ENCODE assay signal across 1 cellular context in genomic region chr12:113185180-113186032, GRCh38.
TF ChIP-seq lines count a peak whose summit lies in the region.

DDX54 (minus strand) TSS chr12:113185478; CDS start chr12:113185451, 27 bp downstream.
RITA1 (plus strand) TSS chr12:113185721; CDS start chr12:113186747, 1,026 bp downstream.

TF ChIP-seq in HepG2, 621 proteins besides CTCF, POLR2A, EP300 and RAD21 (continued from another document and continues in another):
- TF ChIP-seq TARDBP (CRISPR knock-in tag; IDR thresholded peaks at IDR 0.05): no peak
- TF ChIP-seq ZNF251 (CRISPR knock-in tag; IDR thresholded peaks at IDR 0.05): no peak
- TF ChIP-seq EZH2 (conservative IDR thresholded peaks at IDR 0.05; ENCODE audit: low read depth, low read length): no peak
- no peak for TF ChIP-seq SYNCRIP (IDR thresholded peaks at IDR 0.05; ENCODE audit: insufficient read depth, low read depth, low read length)
- TF ChIP-seq ZC3H13 (CRISPR knock-in tag; IDR thresholded peaks at IDR 0.05): peak; percentile 79
- peak; percentile 51; the same call in 1 of the 2 replicates for TF ChIP-seq ZNF678 (CRISPR knock-in tag; IDR thresholded peaks at IDR 0.05)
- no peak for TF ChIP-seq CEBPB (IDR thresholded peaks at IDR 0.05; ENCODE audit: borderline replicate concordance, low read depth, low read length)
- TF ChIP-seq TGIF2 (CRISPR knock-in tag; IDR thresholded peaks at IDR 0.05): no peak
- no peak for TF ChIP-seq ZMYM2 (CRISPR knock-in tag; IDR thresholded peaks at IDR 0.05)
- no peak for TF ChIP-seq POLR2AphosphoS2 (IDR thresholded peaks at IDR 0.05; ENCODE audit: low read depth, low read length)
- peak; percentile 26; the same call in 1 of the 2 replicates for TF ChIP-seq MYPOP (CRISPR knock-in tag; IDR thresholded peaks at IDR 0.05)
- no peak for TF ChIP-seq FOXP1 (IDR thresholded peaks at IDR 0.05)
- TF ChIP-seq FOXP1 (CRISPR knock-in tag; IDR thresholded peaks at IDR 0.05): no peak
- TF ChIP-seq TOPORS (CRISPR knock-in tag; IDR thresholded peaks at IDR 0.05): 0 out of 2 replicates have a peak, but pooled peaks have one; percentile 75
- peak; percentile 98 for TF ChIP-seq ZNF501 (CRISPR knock-in tag; IDR thresholded peaks at IDR 0.05)
- TF ChIP-seq LBX2 (CRISPR knock-in tag; IDR thresholded peaks at IDR 0.05; ENCODE audit: borderline replicate concordance): peak; percentile 83; the same call in 1 of the 2 replicates
- peak; percentile 92 for TF ChIP-seq RNF219 (CRISPR knock-in tag; IDR thresholded peaks at IDR 0.05)
- TF ChIP-seq ZNF788 (CRISPR knock-in tag; IDR thresholded peaks at IDR 0.05; ENCODE audit: borderline replicate concordance): peak; percentile 56
- peak; percentile 91; the same call in 1 of the 2 replicates for TF ChIP-seq ZNF761 (CRISPR knock-in tag; conservative IDR thresholded peaks at IDR 0.05)
- TF ChIP-seq ZBTB21 (CRISPR knock-in tag; IDR thresholded peaks at IDR 0.05): no peak; the same call in 1 of the 2 replicates
- TF ChIP-seq ZNF629 (CRISPR knock-in tag; conservative IDR thresholded peaks at IDR 0.05): peak; percentile 67; the same call in 1 of the 2 replicates
- TF ChIP-seq SMYD3 (CRISPR knock-in tag; IDR thresholded peaks at IDR 0.05): no peak
- peak; percentile 41; the same call in 1 of the 2 replicates for TF ChIP-seq IRX3 (CRISPR knock-in tag; IDR thresholded peaks at IDR 0.05; ENCODE audit: borderline replicate concordance, low read depth)
- no peak for TF ChIP-seq PBX2 (CRISPR knock-in tag; IDR thresholded peaks at IDR 0.05)
- TF ChIP-seq RBAK (CRISPR knock-in tag; IDR thresholded peaks at IDR 0.05): no peak
- peak; percentile 76 for TF ChIP-seq ISX (CRISPR knock-in tag; conservative IDR thresholded peaks at IDR 0.05)
- TF ChIP-seq DMAP1 (CRISPR knock-in tag; IDR thresholded peaks at IDR 0.05): peak; percentile 93
- peak; percentile 88 for TF ChIP-seq ZNF878 (CRISPR knock-in tag; IDR thresholded peaks at IDR 0.05)
- TF ChIP-seq SRY (CRISPR knock-in tag; IDR thresholded peaks at IDR 0.05): peak; percentile 67
- TF ChIP-seq BATF2 (CRISPR knock-in tag; IDR thresholded peaks at IDR 0.05): 0 out of 2 replicates have a peak, but pooled peaks have one; percentile 85
- TF ChIP-seq ZNF547 (CRISPR knock-in tag; IDR thresholded peaks at IDR 0.05): peak; percentile 65; the same call in 1 of the 2 replicates
- TF ChIP-seq ZNF503 (CRISPR knock-in tag; IDR thresholded peaks at IDR 0.05): peak; percentile 31; the same call in 1 of the 2 replicates
- peak; percentile 79 for TF ChIP-seq PHF20 (CRISPR knock-in tag; IDR thresholded peaks at IDR 0.05)
- peak; percentile 89 for TF ChIP-seq ZXDC (CRISPR knock-in tag; IDR thresholded peaks at IDR 0.05)
- peak; percentile 79; the same call in 1 of the 2 replicates for TF ChIP-seq IRF9 (CRISPR knock-in tag; IDR thresholded peaks at IDR 0.05; ENCODE audit: borderline replicate concordance)
- TF ChIP-seq ZNF792 (CRISPR knock-in tag; IDR thresholded peaks at IDR 0.05): no peak; the same call in 1 of the 2 replicates
- TF ChIP-seq ETV6 (CRISPR knock-in tag; conservative IDR thresholded peaks at IDR 0.05): no peak
- no peak for TF ChIP-seq TIGD3 (CRISPR knock-in tag; IDR thresholded peaks at IDR 0.05; ENCODE audit: borderline replicate concordance)
- no peak for TF ChIP-seq DMTF1 (CRISPR knock-in tag; IDR thresholded peaks at IDR 0.05)
- TF ChIP-seq CCDC6 (CRISPR knock-in tag; IDR thresholded peaks at IDR 0.05): 0 out of 2 replicates have a peak, but pooled peaks have one; percentile 44
- no peak for TF ChIP-seq AKAP8 (CRISPR knock-in tag; IDR thresholded peaks at IDR 0.05)
- TF ChIP-seq ZBTB2 (CRISPR knock-in tag; IDR thresholded peaks at IDR 0.05; ENCODE audit: low read depth): 0 out of 2 replicates have a peak, but pooled peaks have one; percentile 50
- peak; percentile 14; the same call in 1 of the 2 replicates for TF ChIP-seq ZNF879 (CRISPR knock-in tag; IDR thresholded peaks at IDR 0.05)
- TF ChIP-seq PATZ1 (CRISPR knock-in tag; IDR thresholded peaks at IDR 0.05): peak; percentile 53
- TF ChIP-seq ZNF430 (CRISPR knock-in tag; IDR thresholded peaks at IDR 0.05): peak; percentile 48
